ENCODE assay signal across 1 cellular context in the genomic region with DNA sequence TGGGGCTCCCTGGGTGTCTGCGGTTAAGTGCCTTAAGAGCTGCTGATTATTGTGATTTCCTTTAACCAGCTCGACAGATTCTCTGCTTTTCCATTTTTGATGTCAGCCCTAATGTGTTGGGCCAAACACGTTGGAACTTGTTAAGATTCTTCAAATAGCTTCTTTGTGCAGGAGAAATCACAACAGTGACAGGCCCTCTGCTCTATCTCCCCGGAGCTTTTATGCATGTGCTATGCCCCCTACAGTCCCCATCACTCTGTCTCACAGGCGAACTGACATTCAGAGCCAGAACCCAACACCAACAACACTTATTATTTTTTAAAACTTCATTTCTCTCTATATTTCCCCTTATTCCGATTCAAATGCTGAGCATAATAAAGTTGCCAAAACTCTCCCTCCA.
TF ChIP-seq lines count a peak whose summit lies in the region.

No MANE protein-coding gene starts in this region.

TF ChIP-seq in GM23338, 12 proteins besides CTCF, POLR2A, EP300 and RAD21 (continued from another document):
- TF ChIP-seq, protein P1, sequence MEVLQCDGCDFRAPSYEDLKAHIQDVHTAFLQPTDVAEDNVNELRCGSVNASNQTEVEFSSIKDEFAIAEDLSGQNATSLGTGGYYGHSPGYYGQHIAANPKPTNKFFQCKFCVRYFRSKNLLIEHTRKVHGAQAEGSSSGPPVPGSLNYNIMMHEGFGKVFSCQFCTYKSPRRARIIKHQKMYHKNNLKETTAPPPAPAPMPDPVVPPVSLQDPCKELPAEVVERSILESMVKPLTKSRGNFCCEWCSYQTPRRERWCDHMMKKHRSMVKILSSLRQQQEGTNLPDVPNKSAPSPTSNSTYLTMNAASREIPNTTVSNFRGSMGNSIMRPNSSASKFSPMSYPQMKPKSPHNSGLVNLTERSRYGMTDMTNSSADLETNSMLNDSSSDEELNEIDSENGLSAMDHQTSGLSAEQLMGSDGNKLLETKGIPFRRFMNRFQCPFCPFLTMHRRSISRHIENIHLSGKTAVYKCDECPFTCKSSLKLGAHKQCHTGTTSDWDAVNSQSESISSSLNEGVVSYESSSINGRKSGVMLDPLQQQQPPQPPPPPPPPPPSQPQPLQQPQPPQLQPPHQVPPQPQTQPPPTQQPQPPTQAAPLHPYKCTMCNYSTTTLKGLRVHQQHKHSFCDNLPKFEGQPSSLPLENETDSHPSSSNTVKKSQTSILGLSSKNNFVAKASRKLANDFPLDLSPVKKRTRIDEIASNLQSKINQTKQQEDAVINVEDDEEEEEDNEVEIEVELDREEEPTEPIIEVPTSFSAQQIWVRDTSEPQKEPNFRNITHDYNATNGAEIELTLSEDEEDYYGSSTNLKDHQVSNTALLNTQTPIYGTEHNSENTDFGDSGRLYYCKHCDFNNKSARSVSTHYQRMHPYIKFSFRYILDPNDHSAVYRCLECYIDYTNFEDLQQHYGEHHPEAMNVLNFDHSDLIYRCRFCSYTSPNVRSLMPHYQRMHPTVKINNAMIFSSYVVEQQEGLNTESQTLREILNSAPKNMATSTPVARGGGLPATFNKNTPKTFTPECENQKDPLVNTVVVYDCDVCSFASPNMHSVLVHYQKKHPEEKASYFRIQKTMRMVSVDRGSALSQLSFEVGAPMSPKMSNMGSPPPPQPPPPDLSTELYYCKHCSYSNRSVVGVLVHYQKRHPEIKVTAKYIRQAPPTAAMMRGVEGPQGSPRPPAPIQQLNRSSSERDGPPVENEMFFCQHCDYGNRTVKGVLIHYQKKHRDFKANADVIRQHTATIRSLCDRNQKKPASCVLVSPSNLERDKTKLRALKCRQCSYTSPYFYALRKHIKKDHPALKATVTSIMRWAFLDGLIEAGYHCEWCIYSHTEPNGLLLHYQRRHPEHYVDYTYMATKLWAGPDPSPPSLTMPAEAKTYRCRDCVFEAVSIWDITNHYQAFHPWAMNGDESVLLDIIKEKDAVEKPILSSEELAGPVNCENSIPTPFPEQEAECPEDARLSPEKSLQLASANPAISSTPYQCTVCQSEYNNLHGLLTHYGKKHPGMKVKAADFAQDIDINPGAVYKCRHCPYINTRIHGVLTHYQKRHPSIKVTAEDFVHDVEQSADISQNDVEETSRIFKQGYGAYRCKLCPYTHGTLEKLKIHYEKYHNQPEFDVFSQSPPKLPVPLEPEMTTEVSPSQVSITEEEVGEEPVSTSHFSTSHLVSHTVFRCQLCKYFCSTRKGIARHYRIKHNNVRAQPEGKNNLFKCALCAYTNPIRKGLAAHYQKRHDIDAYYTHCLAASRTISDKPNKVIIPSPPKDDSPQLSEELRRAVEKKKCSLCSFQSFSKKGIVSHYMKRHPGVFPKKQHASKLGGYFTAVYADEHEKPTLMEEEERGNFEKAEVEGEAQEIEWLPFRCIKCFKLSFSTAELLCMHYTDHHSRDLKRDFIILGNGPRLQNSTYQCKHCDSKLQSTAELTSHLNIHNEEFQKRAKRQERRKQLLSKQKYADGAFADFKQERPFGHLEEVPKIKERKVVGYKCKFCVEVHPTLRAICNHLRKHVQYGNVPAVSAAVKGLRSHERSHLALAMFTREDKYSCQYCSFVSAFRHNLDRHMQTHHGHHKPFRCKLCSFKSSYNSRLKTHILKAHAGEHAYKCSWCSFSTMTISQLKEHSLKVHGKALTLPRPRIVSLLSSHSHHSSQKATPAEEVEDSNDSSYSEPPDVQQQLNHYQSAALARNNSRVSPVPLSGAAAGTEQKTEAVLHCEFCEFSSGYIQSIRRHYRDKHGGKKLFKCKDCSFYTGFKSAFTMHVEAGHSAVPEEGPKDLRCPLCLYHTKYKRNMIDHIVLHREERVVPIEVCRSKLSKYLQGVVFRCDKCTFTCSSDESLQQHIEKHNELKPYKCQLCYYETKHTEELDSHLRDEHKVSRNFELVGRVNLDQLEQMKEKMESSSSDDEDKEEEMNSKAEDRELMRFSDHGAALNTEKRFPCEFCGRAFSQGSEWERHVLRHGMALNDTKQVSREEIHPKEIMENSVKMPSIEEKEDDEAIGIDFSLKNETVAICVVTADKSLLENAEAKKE (CRISPR knock-in tag; IDR thresholded peaks at IDR 0.05) = no peak
- TF ChIP-seq ZNF114 (CRISPR knock-in tag; IDR thresholded peaks at IDR 0.05) = no peak
- no peak for TF ChIP-seq EZH2 (IDR thresholded peaks at IDR 0.05; ENCODE audit: low read depth, unreplicated experiment)
- TF ChIP-seq ZNF331 (CRISPR knock-in tag; IDR thresholded peaks at IDR 0.05; ENCODE audit: low read depth) = no peak
- no peak for TF ChIP-seq CREB1 (CRISPR knock-in tag; IDR thresholded peaks at IDR 0.05; ENCODE audit: low read depth)
- no peak for TF ChIP-seq ETS1 (IDR thresholded peaks at IDR 0.05)
- TF ChIP-seq STAT1 (IDR thresholded peaks at IDR 0.05; ENCODE audit: unreplicated experiment) = no peak
- TF ChIP-seq JUNB (IDR thresholded peaks at IDR 0.05; ENCODE audit: unreplicated experiment) = no peak
- TF ChIP-seq, protein P2, sequence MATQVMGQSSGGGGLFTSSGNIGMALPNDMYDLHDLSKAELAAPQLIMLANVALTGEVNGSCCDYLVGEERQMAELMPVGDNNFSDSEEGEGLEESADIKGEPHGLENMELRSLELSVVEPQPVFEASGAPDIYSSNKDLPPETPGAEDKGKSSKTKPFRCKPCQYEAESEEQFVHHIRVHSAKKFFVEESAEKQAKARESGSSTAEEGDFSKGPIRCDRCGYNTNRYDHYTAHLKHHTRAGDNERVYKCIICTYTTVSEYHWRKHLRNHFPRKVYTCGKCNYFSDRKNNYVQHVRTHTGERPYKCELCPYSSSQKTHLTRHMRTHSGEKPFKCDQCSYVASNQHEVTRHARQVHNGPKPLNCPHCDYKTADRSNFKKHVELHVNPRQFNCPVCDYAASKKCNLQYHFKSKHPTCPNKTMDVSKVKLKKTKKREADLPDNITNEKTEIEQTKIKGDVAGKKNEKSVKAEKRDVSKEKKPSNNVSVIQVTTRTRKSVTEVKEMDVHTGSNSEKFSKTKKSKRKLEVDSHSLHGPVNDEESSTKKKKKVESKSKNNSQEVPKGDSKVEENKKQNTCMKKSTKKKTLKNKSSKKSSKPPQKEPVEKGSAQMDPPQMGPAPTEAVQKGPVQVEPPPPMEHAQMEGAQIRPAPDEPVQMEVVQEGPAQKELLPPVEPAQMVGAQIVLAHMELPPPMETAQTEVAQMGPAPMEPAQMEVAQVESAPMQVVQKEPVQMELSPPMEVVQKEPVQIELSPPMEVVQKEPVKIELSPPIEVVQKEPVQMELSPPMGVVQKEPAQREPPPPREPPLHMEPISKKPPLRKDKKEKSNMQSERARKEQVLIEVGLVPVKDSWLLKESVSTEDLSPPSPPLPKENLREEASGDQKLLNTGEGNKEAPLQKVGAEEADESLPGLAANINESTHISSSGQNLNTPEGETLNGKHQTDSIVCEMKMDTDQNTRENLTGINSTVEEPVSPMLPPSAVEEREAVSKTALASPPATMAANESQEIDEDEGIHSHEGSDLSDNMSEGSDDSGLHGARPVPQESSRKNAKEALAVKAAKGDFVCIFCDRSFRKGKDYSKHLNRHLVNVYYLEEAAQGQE (IDR thresholded peaks at IDR 0.05; ENCODE audit: unreplicated experiment) = no peak
TF ChIP-seq in GM23338: peak in this region for 0.
